10 cellular contexts compared by ENCODE assay signal in the genomic region with DNA sequence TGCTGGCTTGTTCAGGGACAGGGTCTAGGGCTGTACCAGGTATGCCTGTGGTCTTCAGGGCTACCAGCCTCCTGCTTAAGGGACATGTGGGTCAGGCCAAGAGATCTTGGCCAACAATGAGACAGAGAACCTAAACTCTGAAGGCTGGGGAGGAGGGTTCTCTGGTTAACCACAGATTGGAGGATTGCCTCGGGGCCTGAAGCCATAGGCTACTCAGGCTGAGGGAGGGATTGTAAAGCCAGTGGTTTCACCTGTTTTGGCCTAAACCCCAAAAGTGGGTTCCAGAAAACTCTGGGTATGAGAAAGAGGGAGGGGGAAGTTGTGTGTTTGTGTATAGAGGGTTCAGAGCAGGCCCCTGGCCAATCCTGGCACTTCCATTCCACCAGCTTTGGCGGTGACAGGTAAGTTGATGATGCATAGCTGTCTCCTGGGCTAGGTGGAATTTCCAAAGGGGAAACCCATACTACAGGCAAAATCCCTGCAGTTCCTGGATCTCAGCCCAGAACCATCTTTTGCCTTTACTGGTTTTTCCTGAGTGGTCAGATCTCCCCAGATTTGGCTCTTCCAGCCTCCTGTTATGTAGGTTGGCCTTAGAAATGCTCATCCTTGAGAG. TPM values are rescaled to one million over a fixed set of nuclear protein-coding genes. Genes with fewer than 3 reads are reported as not detected.
DNase-seq lines count a peak whose midpoint lies in the region; ATAC-seq and TF ChIP-seq lines count a peak whose summit lies in the region.
"Had no signal": no experiment of that assay in that cellular context is flagged by ENCODE, and none has a peak within 500 bp of the region (broad histone marks: within the 10 kb centered on the region; RNA-seq: fewer than 3 reads in every experiment).

No MANE protein-coding gene starts in this region.

- H3K4me1 ChIP-seq in ascending aorta (peaks cover 15 to 29% of the 10 kb centered on the region in 2 donors), mesodermal cell (ENCODE audit: control insufficient read depth, insufficient read depth, low read length, poor library complexity, severe bottlenecking) (peaks cover 14% of the 10 kb centered on the region)

- H3K36me3 Mint-ChIP-seq in activated naive CD4-positive, alpha-beta T cell treated with anti-CD3 and anti-CD28 coated beads, Interleukin-2, amount 50 U/mL, for 24 hours = peaks cover 19% of the 10 kb centered on the region
- peaks cover 34% of the 10 kb centered on the region for H3K36me3 Mint-ChIP-seq in type B pancreatic cell

- intact Hi-C loops in ascending aorta (cut with DNase I) = no loop called here

- CTCF ChIA-PET in GM10248 (lab: Yijun Ruan, JAX) = interaction anchor here (1.0 to 11.5 kb wide), 4 partner anchors 9 to 93 kb away, joined by 3 to 124 read pairs (median 7); partner anchors contain the start of gene CCDC97

- POLR2A ChIA-PET in GM10248 (lab: Yijun Ruan, JAX) = interaction anchor here (1.0 to 2.2 kb wide), 2 partner anchors 9 to 32 kb away, joined by 3 to 9 read pairs; partner anchors contain the start of gene HNRNPUL1

- no peaks in the 10 kb centered on the region for H3K27me3 ChIP-seq in ascending aorta
- H3K27me3 ChIP-seq: ovary had no signal

- H3K9me3 ChIP-seq in ascending aorta = no peaks in the 10 kb centered on the region
- no peaks in the 10 kb centered on the region for H3K9me3 ChIP-seq in mesodermal cell (ENCODE audit: control insufficient read depth, low read length)
- H3K9me3 ChIP-seq: ovary had no signal

- peak overlapping the region; percentile 86 to 87 for H3K27ac ChIP-seq in ascending aorta
- H3K27ac ChIP-seq in mesodermal cell (ENCODE audit: low read depth, low read length, severe bottlenecking) = peak overlapping the region; percentile 91
- H3K27ac ChIP-seq: ovary had no signal

- H3K4me3 ChIP-seq in ascending aorta (no peak overlapping the region), mesodermal cell (ENCODE audit: extremely low read depth, insufficient read depth, low read length, poor library complexity, severe bottlenecking) (no peak overlapping the region)
- H3K4me3 ChIP-seq: ovary had no signal

- TF ChIP-seq CTCF in ascending aorta (IDR thresholded peaks at IDR 0.05) = no peak
- no peak for TF ChIP-seq CTCF in type B pancreatic cell (conservative IDR thresholded peaks at IDR 0.05)
- TF ChIP-seq CTCF in GM10248 (IDR thresholded peaks at IDR 0.05; ENCODE audit: control extremely low read depth, extremely low read depth, low read depth, missing control alignments) = no peak

- H3K4me3 Mint-ChIP-seq in activated naive CD4-positive, alpha-beta T cell treated with anti-CD3 and anti-CD28 coated beads, Interleukin-2, amount 50 U/mL, for 24 hours = no peak overlapping the region
- no peak overlapping the region for H3K4me3 Mint-ChIP-seq in type B pancreatic cell

- H3K27ac Mint-ChIP-seq in activated naive CD4-positive, alpha-beta T cell treated with anti-CD3 and anti-CD28 coated beads, Interleukin-2, amount 50 U/mL, for 24 hours = peak overlapping the region; percentile 97
- H3K27ac Mint-ChIP-seq in type B pancreatic cell = peak overlapping the region; percentile 29

- DNase-seq in activated naive CD4-positive, alpha-beta T cell treated with anti-CD3 and anti-CD28 coated beads, Interleukin-2, amount 50 U/mL, for 16 hours = no peak
- DNase-seq in ascending aorta (ENCODE audit: low spot score in 2 of 2) = no peak
- no peak for DNase-seq in type B pancreatic cell (ENCODE audit: extremely low spot score, unreplicated experiment)
- DNase-seq in GM10248 (ENCODE audit: extremely low spot score) = no peak
- DNase-seq: IMR-90, ovary had no signal

- H3K27me3 Mint-ChIP-seq in activated naive CD4-positive, alpha-beta T cell treated with anti-CD3 and anti-CD28 coated beads, Interleukin-2, amount 50 U/mL, for 24 hours = no peaks in the 10 kb centered on the region
- no peaks in the 10 kb centered on the region for H3K27me3 Mint-ChIP-seq in type B pancreatic cell

- no peak for ATAC-seq in GM18520 (IDR thresholded peaks at IDR 0.05; ENCODE audit: unreplicated experiment)
- ATAC-seq in GM19467 (IDR thresholded peaks at IDR 0.05; ENCODE audit: unreplicated experiment) = no peak

- H3K9me3 Mint-ChIP-seq in activated naive CD4-positive, alpha-beta T cell treated with anti-CD3 and anti-CD28 coated beads, Interleukin-2, amount 50 U/mL, for 24 hours = no peaks in the 10 kb centered on the region
- H3K9me3 Mint-ChIP-seq in type B pancreatic cell = no peaks in the 10 kb centered on the region

- whole genome bisulfite sequencing in mesodermal cell (ENCODE audit: insufficient coverage in 2 of 2), 2 experiments = 80 to 100% methylated on average over 1 of the region's 2 CpGs

- H3K4me1 Mint-ChIP-seq in activated naive CD4-positive, alpha-beta T cell treated with anti-CD3 and anti-CD28 coated beads, Interleukin-2, amount 50 U/mL, for 24 hours = peaks cover 63% of the 10 kb centered on the region
- peaks cover 6% of the 10 kb centered on the region for H3K4me1 Mint-ChIP-seq in type B pancreatic cell (ENCODE audit: unreplicated experiment)

- H3K36me3 ChIP-seq in ascending aorta (peaks cover 63 to 83% of the 10 kb centered on the region in 2 donors), mesodermal cell (ENCODE audit: control insufficient read depth, insufficient read depth, low read length) (peaks cover 100% of the 10 kb centered on the region)
- H3K36me3 ChIP-seq: ovary had no signal

RNA-seq across cellular contexts. Expression of gene CCDC97, which starts 13.5 kb away (rescaled TPM):
- total RNA-seq in ascending aorta = 18.4 TPM
- polyA plus RNA-seq in mesodermal cell (2013, experiment 1 of 2) = 14.6 TPM
- 13.1 TPM for polyA plus RNA-seq in mesodermal cell (2013, experiment 2 of 2)
- 26.7 and 42.6 TPM in 2 replicates for total RNA-seq in type B pancreatic cell (ENCODE audit: low replicate concordance)

RNA-seq across cellular contexts. Expression of gene HNRNPUL1, which starts 32.3 kb away (rescaled TPM):
- total RNA-seq in ascending aorta (81.1 TPM), type B pancreatic cell (ENCODE audit: low replicate concordance) (189 and 244 TPM in 2 replicates)
- polyA plus RNA-seq in mesodermal cell (2013, experiment 1 of 2) = 214 TPM
- 198 TPM for polyA plus RNA-seq in mesodermal cell (2013, experiment 2 of 2)

RNA-seq across cellular contexts. Expression of gene TGFB1, which starts 57.3 kb away (rescaled TPM):
- total RNA-seq in ascending aorta (103 TPM), type B pancreatic cell (ENCODE audit: low replicate concordance) (2.3 and 3.4 TPM in 2 replicates)
- polyA plus RNA-seq in mesodermal cell (2013, experiment 1 of 2) = 344 TPM
- 264 TPM for polyA plus RNA-seq in mesodermal cell (2013, experiment 2 of 2)

Comparison
In these comparisons a context has a peak if more than half of its experiments do, and no peak if none do; other contexts are left out.
1. RNA of gene TGFB1, which starts 57.3 kb away (total RNA-seq): 103 TPM in ascending aorta (single experiment); 2.3 to 3.4 TPM in type B pancreatic cell; every median in the first group is over 10 times any median in the second.